In genomic region chr3:123552095-123552714, GRCh38 we compare ENCODE assay signal across 8 cellular contexts. TPM values are rescaled to one million over a fixed set of nuclear protein-coding genes. Genes with fewer than 3 reads are reported as not detected.
DNase-seq lines count a peak whose midpoint lies in the region; ATAC-seq and TF ChIP-seq lines count a peak whose summit lies in the region.

No MANE protein-coding gene starts in this region.

- no peaks in the 10 kb centered on the region for H3K9me2 ChIP-seq in hepatocyte (replicated peaks; ENCODE audit: insufficient read depth)

- no peaks in the 10 kb centered on the region for H4K20me1 ChIP-seq in hepatocyte (ENCODE audit: insufficient read depth, poor library complexity, severe bottlenecking)

- H3K4me3 ChIP-seq in BJ (ENCODE audit: low read depth, low read length) (no peak overlapping the region), HEK293 (ENCODE audit: low read depth, low read length) (no peak overlapping the region), RWPE2 (ENCODE audit: severe bottlenecking) (no peak overlapping the region), hepatocyte (no peak overlapping the region)

- H3K36me3 ChIP-seq in BJ (ENCODE audit: control insufficient read depth, insufficient read depth, low read length) (peaks cover 4% of the 10 kb centered on the region), HEK293 (ENCODE audit: control insufficient read depth in 2 of 2, insufficient read depth in 1 of 2, low read length in 2 of 2) (peaks cover 4 to 14% of the 10 kb centered on the region in 2 experiments), RWPE2 (ENCODE audit: low read depth) (peaks cover 57% of the 10 kb centered on the region), hepatocyte (replicated peaks; ENCODE audit: insufficient read depth, low read depth) (no peaks in the 10 kb centered on the region)

- 41% methylated on average over 2 of the region's 2 CpGs for WGBS in hepatocyte (ENCODE audit: low lambda C conversion rate, missing lambda C conversion rate)

- peak; percentile 69 for TF ChIP-seq CTCF in BJ (IDR thresholded peaks at IDR 0.05; ENCODE audit: insufficient read depth, low read depth, low read length)
- TF ChIP-seq CTCF in HEK293 (tag by site-specific recombination; IDR thresholded peaks at IDR 0.05), result no peak
- peak; percentile 65 for TF ChIP-seq CTCF in RWPE2 (IDR thresholded peaks at IDR 0.05; ENCODE audit: poor library complexity, severe bottlenecking)
- TF ChIP-seq CTCF in hepatocyte (IDR thresholded peaks at IDR 0.05; ENCODE audit: poor library complexity), result peak; percentile 28

- H3K27me3 ChIP-seq in BJ (ENCODE audit: control insufficient read depth, insufficient read depth, low read length) (no peaks in the 10 kb centered on the region), RWPE2 (ENCODE audit: insufficient read depth, poor library complexity, severe bottlenecking) (no peaks in the 10 kb centered on the region), hepatocyte (no peaks in the 10 kb centered on the region)

- peaks cover 45% of the 10 kb centered on the region for H3K79me2 ChIP-seq in hepatocyte

- no peak for ATAC-seq in RWPE2 (ENCODE audit: low read depth)
- no peak for ATAC-seq in GM19328 (IDR thresholded peaks at IDR 0.05; ENCODE audit: unreplicated experiment)
- ATAC-seq in HG02884 (IDR thresholded peaks at IDR 0.05; ENCODE audit: unreplicated experiment), result no peak

- H3K27ac ChIP-seq in HEK293 (ENCODE audit: extremely low read depth, low read depth, low read length), result no peak overlapping the region
- no peak overlapping the region for H3K27ac ChIP-seq in RWPE2 (ENCODE audit: poor library complexity, severe bottlenecking)
- no peak overlapping the region for H3K27ac ChIP-seq in hepatocyte

- H3K9me3 ChIP-seq in HEK293 (ENCODE audit: control insufficient read depth, insufficient read depth, low read depth, low read length), result no peaks in the 10 kb centered on the region
- H3K9me3 ChIP-seq in RWPE2 (ENCODE audit: severe bottlenecking), result peaks cover 17% of the 10 kb centered on the region
- no peaks in the 10 kb centered on the region for H3K9me3 ChIP-seq in hepatocyte (ENCODE audit: low read depth)

- no peak overlapping the region for H2AFZ ChIP-seq in hepatocyte

- CTCF ChIA-PET in BJ (lab: Yijun Ruan, JAX) (interaction anchor here (0.8 to 1.7 kb wide), 6 partner anchors 8 to 122 kb away, joined by 3 to 9 read pairs (median 4); no protein-coding TSS in a partner anchor), HEK293 (lab: Yijun Ruan, JAX) (interaction anchor here (0.7 to 1.8 kb wide), 16 partner anchors 8 to 467 kb away, joined by 3 to 5 read pairs (median 3); no protein-coding TSS in a partner anchor)

- no peak overlapping the region for H3K4me2 ChIP-seq in hepatocyte

- DNase-seq in BJ (ENCODE audit: low read depth), result no peak
- DNase-seq in RWPE2 (ENCODE audit: low spot score), result no peak
- DNase-seq in hepatocyte (ENCODE audit: low spot score), result no peak
- no peak for DNase-seq in activated gamma-delta T cell treated with Interleukin-2 at 50 U/mL for 16 hours
- DNase-seq in activated CD8-positive, alpha-beta memory T cell treated with anti-CD3 and anti-CD28 coated beads, Interleukin-2, amount 50 U/mL, for 4 hours, result no peak

- H3K4me1 ChIP-seq in HEK293 (ENCODE audit: control insufficient read depth, insufficient read depth, low read length), result no peaks in the 10 kb centered on the region
- H3K4me1 ChIP-seq in RWPE2 (ENCODE audit: insufficient read depth, poor library complexity, severe bottlenecking), result peaks cover under 1% of the 10 kb centered on the region
- H3K4me1 ChIP-seq in hepatocyte (ENCODE audit: insufficient read depth), result no peaks in the 10 kb centered on the region

- POLR2A ChIA-PET in BJ (lab: Charles Lee), result no interaction called here
- POLR2A ChIA-PET in HEK293 (lab: Yijun Ruan, JAX), result no interaction called here

TF ChIP-seq in HEK293, 187 proteins besides CTCF, POLR2A, EP300 and RAD21:
- TF ChIP-seq ZNF561 (tag by site-specific recombination; IDR thresholded peaks at IDR 0.05; ENCODE audit: borderline replicate concordance), result no peak
- no peak for TF ChIP-seq ZSCAN5A (tag by site-specific recombination; IDR thresholded peaks at IDR 0.05)
- TF ChIP-seq KLF8 (tag by site-specific recombination; IDR thresholded peaks at IDR 0.05), result no peak
- no peak for TF ChIP-seq KLF10 (tag by site-specific recombination; IDR thresholded peaks at IDR 0.05)
- TF ChIP-seq ZNF10 (tag by site-specific recombination; IDR thresholded peaks at IDR 0.05), result no peak
- 0 out of 2 replicates have a peak, but pooled peaks have one; percentile 19 for TF ChIP-seq PRDM1 (tag by site-specific recombination; IDR thresholded peaks at IDR 0.05)
- TF ChIP-seq ZNF239 (tag by site-specific recombination; IDR thresholded peaks at IDR 0.05), result no peak
- TF ChIP-seq ZNF138 (tag by site-specific recombination; IDR thresholded peaks at IDR 0.05; ENCODE audit: borderline replicate concordance), result no peak
- TF ChIP-seq ZNF654 (tag by site-specific recombination; IDR thresholded peaks at IDR 0.05; ENCODE audit: low read depth), result peak; percentile 45
- TF ChIP-seq, protein P1, sequence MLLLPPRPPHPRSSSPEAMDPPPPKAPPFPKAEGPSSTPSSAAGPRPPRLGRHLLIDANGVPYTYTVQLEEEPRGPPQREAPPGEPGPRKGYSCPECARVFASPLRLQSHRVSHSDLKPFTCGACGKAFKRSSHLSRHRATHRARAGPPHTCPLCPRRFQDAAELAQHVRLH (tag by site-specific recombination; IDR thresholded peaks at IDR 0.05), result no peak
- no peak for TF ChIP-seq ZNF24 (tag by site-specific recombination; IDR thresholded peaks at IDR 0.05)
- TF ChIP-seq ZNF366 (tag by site-specific recombination; conservative IDR thresholded peaks at IDR 0.05), result no peak

RNA-seq across cellular contexts. Expression of gene HACD2, which starts 32.6 kb away (rescaled TPM):
- 29.8 and 52.7 TPM in 2 replicates for polyA plus RNA-seq in BJ (2011; rRNA removed)
- 29.9 and 31.9 TPM in 2 replicates for polyA minus RNA-seq in BJ (2011; rRNA and poly(A)+ RNA removed)
- total RNA-seq in hepatocyte, result 64.3 and 70.1 TPM in 2 replicates
- 26.5 and 31.8 TPM in 2 replicates for polyA plus RNA-seq in hepatocyte
